Comparison of ENCODE assay signal across 8 cellular contexts in the genomic region with DNA sequence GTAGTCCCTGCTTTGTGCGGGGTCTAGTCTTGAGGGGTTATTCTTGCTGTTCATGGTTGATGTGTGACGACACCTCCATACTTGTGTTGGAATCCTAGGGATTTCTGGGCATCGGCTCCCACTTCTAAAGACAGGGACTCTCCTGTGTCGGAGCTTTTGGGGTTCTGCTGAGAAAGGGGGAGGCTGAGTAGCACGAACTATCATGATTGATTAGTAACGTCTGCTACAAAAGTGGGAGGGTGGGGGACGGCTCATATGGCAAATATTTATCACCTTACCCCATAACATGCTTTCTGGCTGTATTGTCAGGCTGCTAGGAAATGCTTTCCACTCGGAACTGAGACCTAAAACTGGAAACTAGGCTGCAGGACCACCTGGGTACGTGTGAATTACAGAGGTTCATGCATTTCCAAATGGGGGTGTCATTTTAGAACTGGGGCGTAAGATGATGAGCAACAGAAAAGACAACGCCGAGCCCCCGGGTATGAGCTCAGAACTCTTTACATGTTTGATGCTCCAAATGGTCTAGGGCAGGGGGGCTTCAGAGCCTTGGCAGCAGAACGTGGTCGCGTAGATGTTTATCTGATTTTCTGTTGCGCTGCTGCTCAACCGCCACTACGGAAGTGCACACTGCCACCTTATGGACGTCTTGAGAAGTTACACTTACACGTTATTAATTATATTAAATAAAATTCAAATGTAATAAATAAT.
DNase-seq lines count a peak whose midpoint lies in the region; ATAC-seq, FAIRE-seq and TF ChIP-seq lines count a peak whose summit lies in the region.

No MANE protein-coding gene starts in this region.

- no peak for TF ChIP-seq POLR2A in erythroblast (IDR thresholded peaks at IDR 0.05; ENCODE audit: low read length)

- H3K4me1 ChIP-seq in muscle layer of colon (ENCODE audit: insufficient read depth, low read length) = no peaks in the 10 kb centered on the region

- peak; percentile 68 for FAIRE-seq in GM19239 (lab: Jason Lieb, UNC)

- no peaks in the 10 kb centered on the region for H3K36me3 ChIP-seq in muscle layer of colon (ENCODE audit: insufficient read depth, low read length)

- H3K9ac ChIP-seq in muscle layer of colon (ENCODE audit: low read length) = no peak overlapping the region

- peak overlapping the region; percentile 2 to 56 for H3K4me3 ChIP-seq in muscle layer of colon (ENCODE audit: low read depth in 1 of 2, low read length in 2 of 2)

- no peak overlapping the region for H3K27ac ChIP-seq in muscle layer of colon (ENCODE audit: low read depth, low read length)

- H3K27me3 ChIP-seq in muscle layer of colon (ENCODE audit: control insufficient read depth in 1 of 2, insufficient read depth in 2 of 2, low read length in 2 of 2) = no peaks in the 10 kb centered on the region

- no peak for ATAC-seq in GM21619 (IDR thresholded peaks at IDR 0.05; ENCODE audit: unreplicated experiment)

- peak; percentile 84 for DNase-seq in Ammon's horn (ENCODE audit: low spot score)
- DNase-seq in GM19239 (ENCODE audit: insufficient read length, low spot score) = peak; percentile 27
- peak; percentile 55 to 76 for DNase-seq in NCI-H446 (lab: John Stamatoyannopoulos, UW)
- DNase-seq in activated CD8-positive, alpha-beta memory T cell treated with anti-CD3 and anti-CD28 coated beads, Interleukin-2, amount 50 U/mL, for 1 hour (ENCODE audit: extremely low read depth) = peak; percentile 11
- DNase-seq in erythroblast (lab: John Stamatoyannopoulos, UW) = peak; percentile 76 to 81
- DNase-seq in superior temporal gyrus (ENCODE audit: extremely low spot score) = peak; percentile 86

- no peaks in the 10 kb centered on the region for H3K9me3 ChIP-seq in muscle layer of colon (ENCODE audit: low read length)

Comparison
In these comparisons a context has a peak if more than half of its experiments do, and no peak if none do; other contexts are left out.
1. DNase-seq: peak in every context shown above with its lines; median percentile 86 in superior temporal gyrus; 84 in Ammon's horn; 78 in erythroblast; 66 in NCI-H446; 27 in GM19239; 11 in activated CD8-positive, alpha-beta memory T cell treated with anti-CD3 and anti-CD28 coated beads, Interleukin-2, amount 50 U/mL, for 1 hour.